8 cellular contexts compared by ENCODE assay signal in the genomic region with DNA sequence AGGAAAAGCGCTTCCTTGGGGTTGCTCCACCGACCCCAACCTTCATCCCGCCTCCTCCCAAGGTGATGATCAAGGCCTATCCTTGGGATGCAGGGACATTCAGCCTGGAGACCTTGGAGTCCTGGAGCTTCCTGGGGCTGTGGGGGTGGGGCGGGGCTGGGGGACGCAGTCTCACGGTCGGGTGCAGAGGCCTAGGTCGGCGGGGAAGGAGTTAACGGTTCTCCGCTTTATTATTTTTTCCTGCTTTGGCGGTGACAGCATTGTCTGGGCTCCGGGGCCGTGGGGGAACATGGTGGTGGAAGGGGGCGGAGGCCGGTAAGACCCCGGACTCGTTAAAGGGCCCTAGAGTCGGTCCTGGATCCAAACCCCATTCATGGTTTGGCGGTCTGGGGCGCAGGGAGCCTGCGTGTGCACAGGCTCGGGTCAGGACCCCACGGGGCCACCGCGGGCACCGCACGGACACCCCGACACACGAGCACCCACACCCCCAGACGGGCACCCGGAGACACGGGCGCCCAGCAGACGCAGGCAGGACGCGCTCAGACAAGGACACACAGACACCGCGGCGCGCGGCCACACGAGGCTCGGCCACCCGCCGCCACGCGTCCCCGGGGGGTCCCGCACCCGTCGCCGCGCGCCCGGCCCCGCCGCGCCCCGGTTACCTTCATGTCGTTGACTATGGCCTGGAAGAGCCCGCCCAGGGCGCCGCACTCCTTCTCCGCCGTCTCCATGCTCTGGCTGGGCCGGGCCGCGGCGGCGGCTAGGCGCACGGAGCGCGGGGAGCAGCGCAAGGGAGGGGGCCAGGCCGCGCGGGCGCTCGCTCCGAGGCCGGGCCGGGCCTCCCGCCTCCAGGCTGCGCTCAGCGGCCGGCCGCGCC. TPM values are rescaled to one million over a fixed set of nuclear protein-coding genes. Genes with fewer than 3 reads are reported as not detected.
DNase-seq lines count a peak whose midpoint lies in the region; ATAC-seq and TF ChIP-seq lines count a peak whose summit lies in the region.

No MANE protein-coding gene starts in this region.

- TF ChIP-seq CTCF in astrocyte of the cerebellum (IDR thresholded peaks at IDR 0.05; ENCODE audit: low read depth, low read length, missing control alignments) (no peak), kidney epithelial cell (IDR thresholded peaks at IDR 0.05; ENCODE audit: insufficient read depth, low read length, poor library complexity, severe bottlenecking) (no peak)

- H3K4me3 ChIP-seq in astrocyte of the cerebellum (ENCODE audit: low read depth, low read length): peak overlapping the region; percentile 76
- peak overlapping the region; percentile 75 for H3K4me3 ChIP-seq in kidney epithelial cell (ENCODE audit: low read depth, low read length)

- DNase-seq in activated CD8-positive, alpha-beta memory T cell treated with anti-CD3 and anti-CD28 coated beads, Interleukin-2, amount 10 ng/mL, durations not matched to agents 7 days and 5 days: no peak
- DNase-seq in activated CD8-positive, alpha-beta memory T cell treated with anti-CD3 and anti-CD28 coated beads for 24 hours: no peak
- DNase-seq in astrocyte of the cerebellum (ENCODE audit: low read depth): no peak
- no peak for DNase-seq in kidney epithelial cell (ENCODE audit: low read depth)
- peak in 2 of 49 donors; percentile 43 to 71 for DNase-seq in substantia nigra (lab: John Stamatoyannopoulos, UW)
- DNase-seq in occipital lobe (lab: John Stamatoyannopoulos, UW): no peak

- H3K36me3 ChIP-seq in kidney epithelial cell (ENCODE audit: control insufficient read depth, insufficient read depth, low read length): no peaks in the 10 kb centered on the region

- no peaks in the 10 kb centered on the region for H3K27me3 ChIP-seq in kidney epithelial cell (ENCODE audit: control insufficient read depth, insufficient read depth, low read length)

- peak overlapping the region; percentile 97 for H3K27ac ChIP-seq in substantia nigra (ENCODE audit: low read depth, low read length, poor library complexity, severe bottlenecking)

- peaks cover 5% of the 10 kb centered on the region for H3K4me1 Mint-ChIP-seq in activated CD8-positive, alpha-beta memory T cell treated with anti-CD3 and anti-CD28 coated beads, Interleukin-2, amount 10 ng/mL, durations not matched to agents 7 days and 5 days

- in situ Hi-C loops in astrocyte of the cerebellum (cut with HindIII; ENCODE audit: low sequenced_read_pairs): no loop called here

- CTCF ChIA-PET in activated CD8-positive, alpha-beta memory T cell treated with anti-CD3 and anti-CD28 coated beads, Interleukin-2, amount 10 ng/mL, durations not matched to agents 7 days and 5 days (lab: Charles Lee): interaction anchor here (1.2 kb wide), 1 partner anchor 86 kb away, joined by 3 read pairs; no protein-coding TSS in a partner anchor

- no peak overlapping the region for H3K27ac Mint-ChIP-seq in activated CD8-positive, alpha-beta memory T cell treated with anti-CD3 and anti-CD28 coated beads, Interleukin-2, amount 10 ng/mL, durations not matched to agents 7 days and 5 days

- H3K36me3 Mint-ChIP-seq in activated CD8-positive, alpha-beta memory T cell treated with anti-CD3 and anti-CD28 coated beads, Interleukin-2, amount 10 ng/mL, durations not matched to agents 7 days and 5 days: no peaks in the 10 kb centered on the region

- H3K9me3 Mint-ChIP-seq in activated CD8-positive, alpha-beta memory T cell treated with anti-CD3 and anti-CD28 coated beads, Interleukin-2, amount 10 ng/mL, durations not matched to agents 7 days and 5 days (ENCODE audit: low read depth): no peaks in the 10 kb centered on the region

- peak; percentile 49 for ATAC-seq in activated CD8-positive, alpha-beta memory T cell treated with anti-CD3 and anti-CD28 coated beads, Interleukin-2, amount 10 ng/mL, durations not matched to agents 7 days and 5 days
- ATAC-seq in HG02970 (IDR thresholded peaks at IDR 0.05; ENCODE audit: low FRiP score, unreplicated experiment) (no peak), HG03378 (IDR thresholded peaks at IDR 0.05; ENCODE audit: unreplicated experiment) (no peak)

- H3K4me3 Mint-ChIP-seq in activated CD8-positive, alpha-beta memory T cell treated with anti-CD3 and anti-CD28 coated beads, Interleukin-2, amount 10 ng/mL, durations not matched to agents 7 days and 5 days: no peak overlapping the region

- peaks cover 30% of the 10 kb centered on the region for H3K27me3 Mint-ChIP-seq in activated CD8-positive, alpha-beta memory T cell treated with anti-CD3 and anti-CD28 coated beads, Interleukin-2, amount 10 ng/mL, durations not matched to agents 7 days and 5 days

RNA-seq across cellular contexts. Expression of a gene that starts 0.6 kb away (rescaled TPM):
- total RNA-seq in activated CD8-positive, alpha-beta memory T cell treated with anti-CD3 and anti-CD28 coated beads, Interleukin-2, amount 10 ng/mL, durations not matched to agents 7 days and 5 days: 1 to 10 TPM; 1.4 to 1.7 TPM
- total RNA-seq in kidney epithelial cell (19.8 and 21.6 TPM in 2 replicates), occipital lobe (35.4 TPM)

RNA-seq across cellular contexts. Expression of a gene that starts 38.9 kb away (rescaled TPM):
- total RNA-seq in activated CD8-positive, alpha-beta memory T cell treated with anti-CD3 and anti-CD28 coated beads, Interleukin-2, amount 10 ng/mL, durations not matched to agents 7 days and 5 days: not detected
- total RNA-seq in kidney epithelial cell (0.25 and 0.82 TPM in 2 replicates), occipital lobe (1.7 TPM)
